Comparison of ENCODE assay signal across 11 cellular contexts in the genomic region with DNA sequence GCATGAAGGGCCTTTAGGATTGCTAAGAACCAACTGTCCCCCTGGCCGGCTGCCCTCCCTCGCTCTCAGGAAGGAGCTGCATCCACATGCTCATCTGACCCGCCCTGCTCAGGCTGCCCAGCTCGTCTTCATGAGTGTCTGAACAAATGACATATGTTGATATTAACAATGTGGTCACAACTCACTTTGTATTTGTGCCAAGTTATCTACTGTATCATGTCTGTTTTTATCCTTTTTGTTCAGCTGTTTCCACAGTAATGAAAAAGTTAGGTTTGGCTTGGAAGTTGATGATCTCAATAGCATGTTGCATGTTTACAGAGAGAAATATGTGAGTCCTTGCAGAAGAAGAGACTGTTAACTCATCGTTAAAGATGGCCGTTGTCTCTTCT.
A peak's percentile ranks its signal among the peaks of the same experiment; 100 is the strongest.
DNase-seq lines count a peak whose midpoint lies in the region; ATAC-seq and TF ChIP-seq lines count a peak whose summit lies in the region.
"Had no signal": no experiment of that assay in that cellular context is flagged by ENCODE, and none has a peak within 500 bp of the region (broad histone marks: within the 10 kb centered on the region; RNA-seq: fewer than 3 reads in every experiment).

No MANE protein-coding gene starts in this region.

- no peaks in the 10 kb centered on the region for H3K27me3 ChIP-seq in aorta (ENCODE audit: control insufficient read depth in 1 of 2, insufficient read depth in 2 of 2, low read length in 1 of 2)
- H3K27me3 ChIP-seq in neural progenitor cell, result no peaks in the 10 kb centered on the region

- H3F3A ChIP-seq in neural progenitor cell (ENCODE audit: low read depth), result peaks cover 8% of the 10 kb centered on the region

- H3K36me3 Mint-ChIP-seq in neural progenitor cell, result peaks cover 13% of the 10 kb centered on the region

- no peaks in the 10 kb centered on the region for H3K79me2 ChIP-seq in neural progenitor cell (ENCODE audit: low read depth)

- 54 to 62% methylated on average over 6 of the region's 6 CpGs for WGBS in aorta, 2 donors

- H2AFZ ChIP-seq in neural progenitor cell (replicated peaks), result no peak overlapping the region

- H3K27ac ChIP-seq in aorta (ENCODE audit: low read depth in 1 of 2, low read length in 2 of 2) (peak overlapping the region in 1 of 2 donors; percentile 51), neural progenitor cell (no peak overlapping the region)

- peak; percentile 84 for ATAC-seq in Right ventricle myocardium inferior
- ATAC-seq in aorta (ENCODE audit: low FRiP score), result peak; percentile 82
- ATAC-seq in GM21529 (IDR thresholded peaks at IDR 0.05; ENCODE audit: unreplicated experiment), result no peak

- H3K36me3 ChIP-seq in aorta (ENCODE audit: control insufficient read depth in 1 of 2, insufficient read depth in 2 of 2, low read length in 1 of 2) (no peaks in the 10 kb centered on the region), neural progenitor cell (peaks cover 1% of the 10 kb centered on the region)

- H3K9ac ChIP-seq in neural progenitor cell, result no peak overlapping the region

- H3K9me3 ChIP-seq in aorta (ENCODE audit: control insufficient read depth, low read length), result no peaks in the 10 kb centered on the region
- H3K9me3 ChIP-seq in neural progenitor cell (ENCODE audit: low read depth), result no peaks in the 10 kb centered on the region

- no peaks in the 10 kb centered on the region for H3K4me1 ChIP-seq in aorta (ENCODE audit: control insufficient read depth in 1 of 2, insufficient read depth in 2 of 2, low read length in 2 of 2)
- peaks cover 5% of the 10 kb centered on the region for H3K4me1 ChIP-seq in neural progenitor cell

- TF ChIP-seq CTCF in neural progenitor cell (IDR thresholded peaks at IDR 0.05), result no peak

- no peak overlapping the region for H3K27ac Mint-ChIP-seq in neural progenitor cell

- intact Hi-C loops in Right ventricle myocardium inferior (cut with DNase I), result no loop called here
- intact Hi-C loops in cardiac septum (cut with DNase I), result no loop called here
- intact Hi-C loops in aorta (cut with DNase I), result no loop called here

- peaks cover 3% of the 10 kb centered on the region for H3K27me3 Mint-ChIP-seq in neural progenitor cell (ENCODE audit: insufficient read depth, low read depth)

- H3K4me3 Mint-ChIP-seq in neural progenitor cell, result no peak overlapping the region

- H3K9me3 Mint-ChIP-seq in neural progenitor cell, result no peaks in the 10 kb centered on the region

- H3K4me2 ChIP-seq in neural progenitor cell, result no peak overlapping the region

- H3K4me3 ChIP-seq in aorta (ENCODE audit: low read length in 2 of 2) (no peak overlapping the region), neural progenitor cell (no peak overlapping the region)
- H3K4me3 ChIP-seq: lung had no signal

- no peaks in the 10 kb centered on the region for H3K4me1 Mint-ChIP-seq in neural progenitor cell

- peak; percentile 81 for DNase-seq in Right ventricle myocardium inferior (ENCODE audit: missing footprints)
- no peak for DNase-seq in cardiac septum (ENCODE audit: low spot score)
- peak; percentile 63 for DNase-seq in fibroblast of peridontal ligament (ENCODE audit: extremely low read depth)
- DNase-seq in mucosa of gallbladder (ENCODE audit: low spot score), result peak; percentile 50
- DNase-seq in aorta, result peak; percentile 69 to 79
- no peak for DNase-seq in KG1 (lab: John Stamatoyannopoulos, UW)
- DNase-seq in neural progenitor cell (ENCODE audit: low spot score), result no peak
- DNase-seq: activated effector memory CD4-positive, alpha-beta T cell treated with Interleukin-2 at 50 U/mL for 16 hours; NCI-H1105 had no signal

- H4K20me1 ChIP-seq in neural progenitor cell (ENCODE audit: low read depth), result no peaks in the 10 kb centered on the region

Comparison
In these comparisons a context has a peak if more than half of its experiments do, and no peak if none do; other contexts are left out.
1. DNase-seq: peak in Right ventricle myocardium inferior (single experiment), fibroblast of peridontal ligament (single experiment), mucosa of gallbladder (single experiment) and aorta (2 of 2); none in cardiac septum (single experiment), KG1 (single experiment) and neural progenitor cell (single experiment).